Comparison of ENCODE assay signal across 12 cellular contexts in genomic region chr17:67425571-67426160, GRCh38.
"Had no signal": no experiment of that assay in that cellular context is flagged by ENCODE, and none has a peak within 500 bp of the region (broad histone marks: within the 10 kb centered on the region; RNA-seq: fewer than 3 reads in every experiment).

No MANE protein-coding gene starts in this region.

- DNase-seq: activated CD4-positive, alpha-beta T cell treated with anti-CD3 and anti-CD28 coated beads for 1 hour; activated CD8-positive, alpha-beta memory T cell treated with anti-CD3 and anti-CD28 coated beads for 24 hours; activated effector memory CD4-positive, alpha-beta T cell treated with anti-CD3 and anti-CD28 coated beads, Interleukin-2, amount 50 U/mL, for 16 hours; colonic mucosa; kidney; left ventricle myocardium inferior; mesenchymal stem cell; ovary; stimulated activated CD4-positive, alpha-beta T cell treated with anti-CD3 and anti-CD28 coated beads, Interleukin-2, amount 100 ng/mL, for 48 hours; stomach had no signal

- H3K9me3 ChIP-seq: colonic mucosa, left ventricle myocardium inferior, ovary, stomach, thoracic aorta had no signal

- H3K4me3 Mint-ChIP-seq: neural crest cell had no signal

- H3K27me3 ChIP-seq: colonic mucosa, ovary, stomach had no signal

- FAIRE-seq: kidney had no signal

- H3K27ac ChIP-seq: colonic mucosa, left ventricle myocardium inferior, ovary, stomach, thoracic aorta had no signal
